Comparison of ENCODE assay signal across 1 cellular context in the genomic region with DNA sequence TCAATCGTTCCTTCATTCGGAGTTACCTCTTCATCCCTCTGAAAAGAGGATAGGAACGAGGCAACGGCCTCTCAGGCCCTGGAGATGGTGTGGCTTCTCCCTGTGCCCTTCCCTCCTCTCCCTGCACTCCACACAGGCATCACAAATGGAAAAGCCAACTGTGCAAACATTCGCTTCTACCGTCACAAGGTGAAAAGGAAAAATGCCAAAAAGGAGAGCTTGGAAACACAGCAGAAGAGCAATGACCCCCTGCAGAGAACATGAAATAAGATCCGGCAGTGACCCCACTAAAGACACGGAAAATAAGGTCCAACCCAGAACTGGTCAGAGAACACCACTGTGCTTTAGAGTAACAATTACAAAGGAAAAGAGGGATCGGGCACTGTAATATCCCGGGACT.
TF ChIP-seq lines count a peak whose summit lies in the region.

No MANE protein-coding gene starts in this region.

TF ChIP-seq in WTC11, 78 proteins besides CTCF, POLR2A, EP300 and RAD21 (continued from another document):
- TF ChIP-seq, protein P1, sequence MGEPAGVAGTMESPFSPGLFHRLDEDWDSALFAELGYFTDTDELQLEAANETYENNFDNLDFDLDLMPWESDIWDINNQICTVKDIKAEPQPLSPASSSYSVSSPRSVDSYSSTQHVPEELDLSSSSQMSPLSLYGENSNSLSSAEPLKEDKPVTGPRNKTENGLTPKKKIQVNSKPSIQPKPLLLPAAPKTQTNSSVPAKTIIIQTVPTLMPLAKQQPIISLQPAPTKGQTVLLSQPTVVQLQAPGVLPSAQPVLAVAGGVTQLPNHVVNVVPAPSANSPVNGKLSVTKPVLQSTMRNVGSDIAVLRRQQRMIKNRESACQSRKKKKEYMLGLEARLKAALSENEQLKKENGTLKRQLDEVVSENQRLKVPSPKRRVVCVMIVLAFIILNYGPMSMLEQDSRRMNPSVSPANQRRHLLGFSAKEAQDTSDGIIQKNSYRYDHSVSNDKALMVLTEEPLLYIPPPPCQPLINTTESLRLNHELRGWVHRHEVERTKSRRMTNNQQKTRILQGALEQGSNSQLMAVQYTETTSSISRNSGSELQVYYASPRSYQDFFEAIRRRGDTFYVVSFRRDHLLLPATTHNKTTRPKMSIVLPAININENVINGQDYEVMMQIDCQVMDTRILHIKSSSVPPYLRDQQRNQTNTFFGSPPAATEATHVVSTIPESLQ (CRISPR knock-in tag; IDR thresholded peaks at IDR 0.05), result no peak
- TF ChIP-seq, protein P2, sequence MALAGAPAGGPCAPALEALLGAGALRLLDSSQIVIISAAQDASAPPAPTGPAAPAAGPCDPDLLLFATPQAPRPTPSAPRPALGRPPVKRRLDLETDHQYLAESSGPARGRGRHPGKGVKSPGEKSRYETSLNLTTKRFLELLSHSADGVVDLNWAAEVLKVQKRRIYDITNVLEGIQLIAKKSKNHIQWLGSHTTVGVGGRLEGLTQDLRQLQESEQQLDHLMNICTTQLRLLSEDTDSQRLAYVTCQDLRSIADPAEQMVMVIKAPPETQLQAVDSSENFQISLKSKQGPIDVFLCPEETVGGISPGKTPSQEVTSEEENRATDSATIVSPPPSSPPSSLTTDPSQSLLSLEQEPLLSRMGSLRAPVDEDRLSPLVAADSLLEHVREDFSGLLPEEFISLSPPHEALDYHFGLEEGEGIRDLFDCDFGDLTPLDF (CRISPR knock-in tag; IDR thresholded peaks at IDR 0.05), result no peak
- TF ChIP-seq, protein P3, sequence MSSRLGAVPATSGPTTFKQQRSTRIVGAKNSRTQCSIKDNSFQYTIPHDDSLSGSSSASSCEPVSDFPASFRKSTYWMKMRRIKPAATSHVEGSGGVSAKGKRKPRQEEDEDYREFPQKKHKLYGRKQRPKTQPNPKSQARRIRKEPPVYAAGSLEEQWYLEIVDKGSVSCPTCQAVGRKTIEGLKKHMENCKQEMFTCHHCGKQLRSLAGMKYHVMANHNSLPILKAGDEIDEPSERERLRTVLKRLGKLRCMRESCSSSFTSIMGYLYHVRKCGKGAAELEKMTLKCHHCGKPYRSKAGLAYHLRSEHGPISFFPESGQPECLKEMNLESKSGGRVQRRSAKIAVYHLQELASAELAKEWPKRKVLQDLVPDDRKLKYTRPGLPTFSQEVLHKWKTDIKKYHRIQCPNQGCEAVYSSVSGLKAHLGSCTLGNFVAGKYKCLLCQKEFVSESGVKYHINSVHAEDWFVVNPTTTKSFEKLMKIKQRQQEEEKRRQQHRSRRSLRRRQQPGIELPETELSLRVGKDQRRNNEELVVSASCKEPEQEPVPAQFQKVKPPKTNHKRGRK (CRISPR knock-in tag; IDR thresholded peaks at IDR 0.05; ENCODE audit: borderline replicate concordance), result no peak
- TF ChIP-seq, protein P4, sequence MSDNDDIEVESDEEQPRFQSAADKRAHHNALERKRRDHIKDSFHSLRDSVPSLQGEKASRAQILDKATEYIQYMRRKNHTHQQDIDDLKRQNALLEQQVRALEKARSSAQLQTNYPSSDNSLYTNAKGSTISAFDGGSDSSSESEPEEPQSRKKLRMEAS (CRISPR knock-in tag; IDR thresholded peaks at IDR 0.05), result no peak
- TF ChIP-seq NR2C2 (CRISPR knock-in tag; IDR thresholded peaks at IDR 0.05) (no peak), TEAD4 (CRISPR knock-in tag; IDR thresholded peaks at IDR 0.05) (no peak), GTF2I (CRISPR knock-in tag; conservative IDR thresholded peaks at IDR 0.05) (no peak)
TF ChIP-seq in WTC11: peak in this region for 0.
